Comparison of ENCODE assay signal across 11 cellular contexts in the genomic region with DNA sequence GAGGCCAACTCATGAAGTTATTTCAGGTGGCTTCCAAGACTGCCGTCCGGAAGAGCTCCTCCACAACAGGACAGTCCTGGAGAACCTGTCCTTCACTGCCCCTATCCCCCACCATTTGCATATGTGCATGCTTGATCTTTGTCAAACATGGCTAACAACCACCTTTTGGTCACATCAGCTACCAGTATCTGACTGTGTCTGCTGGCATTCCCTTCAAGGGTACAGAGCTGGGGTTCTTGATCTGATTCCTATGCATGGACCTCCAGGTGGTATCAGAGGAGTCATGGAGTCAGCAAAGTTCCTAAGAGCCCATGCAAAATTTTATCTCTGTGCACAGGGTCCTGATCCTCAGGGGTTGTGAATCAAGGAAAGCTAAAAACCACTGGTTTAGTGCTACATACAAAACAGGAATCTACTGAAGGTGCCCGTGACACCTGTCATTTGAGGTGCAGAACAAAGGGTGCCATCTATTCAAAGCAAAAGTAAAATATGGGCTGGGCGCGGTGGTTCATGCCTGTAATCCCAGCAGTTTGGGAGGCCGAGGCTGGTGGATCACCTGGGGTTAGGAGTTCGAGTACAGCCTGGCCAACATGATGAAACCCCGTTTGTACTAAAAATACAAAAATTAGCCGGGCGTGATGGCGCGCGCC. TPM values are rescaled to one million over a fixed set of nuclear protein-coding genes. Genes with fewer than 3 reads are reported as not detected.
DNase-seq lines count a peak whose midpoint lies in the region; ATAC-seq and TF ChIP-seq lines count a peak whose summit lies in the region.
"Had no signal": no experiment of that assay in that cellular context is flagged by ENCODE, and none has a peak within 500 bp of the region (broad histone marks: within the 10 kb centered on the region; RNA-seq: fewer than 3 reads in every experiment).

No MANE protein-coding gene starts in this region.

- H3K23me2 ChIP-seq in H9 (ENCODE audit: insufficient read length, low read depth, low read length, poor library complexity, severe bottlenecking) = peaks cover 5% of the 10 kb centered on the region

- H2BK12ac ChIP-seq in H9 (ENCODE audit: insufficient read length, low read depth, low read length) = no peak overlapping the region

- no peak overlapping the region for H3K18ac ChIP-seq in H9 (ENCODE audit: insufficient read length, low read depth, low read length)

- no peaks in the 10 kb centered on the region for H3K9me3 ChIP-seq in CD4-positive, alpha-beta memory T cell (ENCODE audit: control insufficient read depth in 1 of 2, low read length in 2 of 2)
- H3K9me3 ChIP-seq in H9 (ENCODE audit: control insufficient read depth, low read depth, low read length) (no peaks in the 10 kb centered on the region), mucosa of rectum (ENCODE audit: control insufficient read depth in 2 of 2, low read length in 2 of 2) (no peaks in the 10 kb centered on the region)
- H3K9me3 ChIP-seq: HAP-1, sigmoid colon had no signal

- no peak overlapping the region for H4K91ac ChIP-seq in H9 (ENCODE audit: insufficient read length, low read depth, low read length)

- no peaks in the 10 kb centered on the region for H3K36me3 ChIP-seq in CD4-positive, alpha-beta memory T cell (ENCODE audit: insufficient read depth, low read length)
- no peaks in the 10 kb centered on the region for H3K36me3 ChIP-seq in mucosa of rectum (ENCODE audit: control insufficient read depth in 2 of 2, insufficient read depth in 2 of 2, low read length in 2 of 2)
- H3K36me3 ChIP-seq: HAP-1, sigmoid colon had no signal

- CTCF ChIA-PET in CD4-positive, alpha-beta memory T cell (lab: Charles Lee; ENCODE audit: partially characterized antibody) = interaction anchor here (0.8 to 3.6 kb wide), 8 partner anchors 11 to 148 kb away, joined by 3 to 38 read pairs (median 5); no protein-coding TSS in a partner anchor

- no CpG with 5 or more reads among the region's 13 CpGs for WGBS in H9 (ENCODE audit: extremely low coverage, insufficient read length, low lambda C conversion rate)

- no peaks in the 10 kb centered on the region for H3K27me3 ChIP-seq in CD4-positive, alpha-beta memory T cell (ENCODE audit: insufficient read depth, low read length)
- H3K27me3 ChIP-seq in H9 (ENCODE audit: insufficient read depth, low read length) (no peaks in the 10 kb centered on the region), mucosa of rectum (ENCODE audit: control insufficient read depth in 2 of 2, insufficient read depth in 2 of 2, low read length in 2 of 2) (no peaks in the 10 kb centered on the region)
- H3K27me3 ChIP-seq: sigmoid colon had no signal

- H3T11ph ChIP-seq in H9 (ENCODE audit: low read length) = no peak overlapping the region

- H3K56ac ChIP-seq in H9 (ENCODE audit: insufficient read length, low read depth, low read length) = no peak overlapping the region

- no peak overlapping the region for H3K9ac ChIP-seq in H9 (ENCODE audit: extremely low read depth, insufficient read length, low read length)
- H3K9ac ChIP-seq in mucosa of rectum (ENCODE audit: low read depth in 1 of 2, low read length in 2 of 2) = peak overlapping the region in 1 of 2 donors; percentile 5

- no peak overlapping the region for H3K14ac ChIP-seq in H9 (ENCODE audit: insufficient read depth, low read length)

- peaks cover 56 to 86% (median 71%) of the 10 kb centered on the region in 4 donors for H3K4me1 Mint-ChIP-seq in CD4-positive, alpha-beta memory T cell
- H3K4me1 Mint-ChIP-seq in H9 (peaks cover 30 to 35% of the 10 kb centered on the region in 2 experiments), type B pancreatic cell (ENCODE audit: unreplicated experiment) (peaks cover 45% of the 10 kb centered on the region)
- peaks cover 74% of the 10 kb centered on the region for H3K4me1 Mint-ChIP-seq in activated naive CD8-positive, alpha-beta T cell treated with anti-CD3 and anti-CD28 coated beads for 36 hours

- peaks cover 2% of the 10 kb centered on the region for H4K20me1 ChIP-seq in H9 (ENCODE audit: control insufficient read depth, insufficient read depth, insufficient read length)

- in situ Hi-C loops in GM13977 (cut with MboI; ENCODE audit: low pct_unique_long_range_greater_than_20kb, low sequenced_read_pairs, unreplicated experiment) = no loop called here

- peak overlapping the region; percentile 15 for H3K4me2 ChIP-seq in H9 (ENCODE audit: insufficient read depth, insufficient read length, low read length)

- H2BK120ac ChIP-seq in H9 (ENCODE audit: low read depth, low read length, poor library complexity, severe bottlenecking) = no peak overlapping the region

- POLR2A ChIA-PET in CD4-positive, alpha-beta memory T cell (lab: Charles Lee; ENCODE audit: partially characterized antibody) = interaction anchor here (0.8 to 2.7 kb wide), 10 partner anchors 9 to 129 kb away, joined by 3 to 17 read pairs (median 6); a partner anchor contains a TSS

- H2AFZ ChIP-seq in H9 (ENCODE audit: low read length) = no peak overlapping the region

- TF ChIP-seq CTCF in H9 (conservative IDR thresholded peaks at IDR 0.05) (no peak), type B pancreatic cell (conservative IDR thresholded peaks at IDR 0.05) (no peak), GM13977 (IDR thresholded peaks at IDR 0.05; ENCODE audit: extremely low read depth, insufficient read depth, missing control alignments) (no peak)

- peaks cover 0 to 23% of the 10 kb centered on the region in 2 donors for H3K36me3 Mint-ChIP-seq in CD4-positive, alpha-beta memory T cell
- H3K36me3 Mint-ChIP-seq in H9 (ENCODE audit: insufficient read depth in 1 of 3, low read depth in 3 of 3) (peaks cover 2 to 6% (median 5%) of the 10 kb centered on the region in 3 experiments; a peak in 4 of 7 replicates), type B pancreatic cell (no peaks in the 10 kb centered on the region)
- H3K36me3 Mint-ChIP-seq in activated naive CD8-positive, alpha-beta T cell treated with anti-CD3 and anti-CD28 coated beads for 36 hours = peaks cover 43% of the 10 kb centered on the region

- no peak overlapping the region for H3K23ac ChIP-seq in H9 (ENCODE audit: insufficient read length, low read depth, low read length)

- no peak overlapping the region for H4K5ac ChIP-seq in H9 (ENCODE audit: insufficient read length, low read depth, low read length)

- H3K4ac ChIP-seq in H9 (ENCODE audit: low read depth, low read length) = no peak overlapping the region

- H3K27ac Mint-ChIP-seq in CD4-positive, alpha-beta memory T cell = peak overlapping the region; percentile 87 to 96 (median 92)
- no peak overlapping the region; a peak in 1 of 7 replicates for H3K27ac Mint-ChIP-seq in H9
- H3K27ac Mint-ChIP-seq in activated naive CD8-positive, alpha-beta T cell treated with anti-CD3 and anti-CD28 coated beads for 36 hours = peak overlapping the region; percentile 97
- no peak overlapping the region for H3K27ac Mint-ChIP-seq in type B pancreatic cell

- no peak overlapping the region for H4K8ac ChIP-seq in H9 (replicated peaks; ENCODE audit: insufficient read length, low read depth, low read length)

- H2BK15ac ChIP-seq in H9 (ENCODE audit: low read depth, low read length) = no peak overlapping the region

- peaks cover 83% of the 10 kb centered on the region for H3K4me1 ChIP-seq in CD4-positive, alpha-beta memory T cell (ENCODE audit: insufficient read depth, low read length)
- H3K4me1 ChIP-seq in H9 (ENCODE audit: insufficient read depth, low read length) (peaks cover 6% of the 10 kb centered on the region; the same call in 1 of the 2 replicates), mucosa of rectum (ENCODE audit: control insufficient read depth in 2 of 2, insufficient read depth in 2 of 2, low read length in 2 of 2) (peaks cover 44 to 60% of the 10 kb centered on the region in 2 donors)

- no peak overlapping the region for H2BK20ac ChIP-seq in H9 (ENCODE audit: low read depth, low read length, poor library complexity, severe bottlenecking)

- intact Hi-C loops in CD4-positive, alpha-beta memory T cell (cut with micrococcal nuclease) = loop anchor here (2.0 kb wide), 1 partner anchor 17 kb away; no protein-coding TSS in a partner anchor

- peaks cover 18% of the 10 kb centered on the region; the same call in 1 of the 2 replicates for H3K79me2 ChIP-seq in H9 (ENCODE audit: insufficient read depth, low read length)

- H3K27ac ChIP-seq in CD4-positive, alpha-beta memory T cell (ENCODE audit: low read depth, low read length) = peak overlapping the region; percentile 66
- no peak overlapping the region for H3K27ac ChIP-seq in H9 (ENCODE audit: insufficient read length, low read depth, low read length)
- peak overlapping the region; percentile 95 to 99 for H3K27ac ChIP-seq in mucosa of rectum (ENCODE audit: low read depth in 2 of 2, low read length in 2 of 2)

- ATAC-seq in GM21576 (IDR thresholded peaks at IDR 0.05; ENCODE audit: unreplicated experiment) = no peak

- no peaks in the 10 kb centered on the region for H3K27me3 Mint-ChIP-seq in CD4-positive, alpha-beta memory T cell
- H3K27me3 Mint-ChIP-seq in H9 (ENCODE audit: low read depth) = no peaks in the 10 kb centered on the region
- no peaks in the 10 kb centered on the region for H3K27me3 Mint-ChIP-seq in activated naive CD8-positive, alpha-beta T cell treated with anti-CD3 and anti-CD28 coated beads for 36 hours
- no peaks in the 10 kb centered on the region for H3K27me3 Mint-ChIP-seq in type B pancreatic cell

- peak in 2 of 5 donors; percentile 17 to 40 for DNase-seq in CD4-positive, alpha-beta memory T cell
- DNase-seq in H9 (no peak), type B pancreatic cell (ENCODE audit: extremely low spot score, unreplicated experiment) (no peak), NCI-H510A treated with DMSO at 0.1 percent for 48 hours (lab: John Stamatoyannopoulos, UW) (no peak), GM13977 (ENCODE audit: low spot score) (no peak)
- no peak for DNase-seq in activated naive CD8-positive, alpha-beta T cell treated with anti-CD3 and anti-CD28 coated beads for 36 hours
- DNase-seq: DMS79, sigmoid colon had no signal

- H3K4me3 Mint-ChIP-seq in CD4-positive, alpha-beta memory T cell = peak overlapping the region; percentile 65 to 97 (median 78)
- peak overlapping the region in 1 of 2 experiments; percentile 26; a peak in 1 of 5 replicates for H3K4me3 Mint-ChIP-seq in H9
- H3K4me3 Mint-ChIP-seq in activated naive CD8-positive, alpha-beta T cell treated with anti-CD3 and anti-CD28 coated beads for 36 hours = peak overlapping the region; percentile 97
- H3K4me3 Mint-ChIP-seq in type B pancreatic cell = no peak overlapping the region

- H3K79me1 ChIP-seq in H9 (ENCODE audit: insufficient read depth, low read depth, low read length, poor library complexity, severe bottlenecking) = peaks cover 3% of the 10 kb centered on the region

- H2AK5ac ChIP-seq in H9 (ENCODE audit: insufficient read length, low read length) = no peak overlapping the region

- H3K4me3 ChIP-seq in CD4-positive, alpha-beta memory T cell (ENCODE audit: low read length in 2 of 2) = peak overlapping the region in 1 of 2 donors; percentile 4
- H3K4me3 ChIP-seq in mucosa of rectum (ENCODE audit: low read length in 2 of 2) = peak overlapping the region in 1 of 2 donors; percentile 38
- H3K4me3 ChIP-seq: HAP-1, sigmoid colon had no signal

- H3K9me3 Mint-ChIP-seq in CD4-positive, alpha-beta memory T cell = no peaks in the 10 kb centered on the region
- H3K9me3 Mint-ChIP-seq in H9 = no peaks in the 10 kb centered on the region
- no peaks in the 10 kb centered on the region for H3K9me3 Mint-ChIP-seq in activated naive CD8-positive, alpha-beta T cell treated with anti-CD3 and anti-CD28 coated beads for 36 hours
- no peaks in the 10 kb centered on the region for H3K9me3 Mint-ChIP-seq in type B pancreatic cell

- no peak overlapping the region for H2BK5ac ChIP-seq in H9 (ENCODE audit: insufficient read length, low read length)

RNA-seq across cellular contexts. Expression of a gene that starts 3.8 kb away (rescaled TPM):
- total RNA-seq in CD4-positive, alpha-beta memory T cell = 10 to 100 TPM; 32.6 to 35.6 TPM
- 10 to 100 TPM in 1 of 2 donors, 1 to 10 TPM in 1; 4.7 to 12.6 TPM for polyA plus RNA-seq in CD4-positive, alpha-beta memory T cell
- 15.7 and 15.8 TPM in 2 replicates for total RNA-seq in H9 (2021)
- 10 to 100 TPM; 46.2 to 48.3 TPM for total RNA-seq in activated naive CD8-positive, alpha-beta T cell treated with anti-CD3 and anti-CD28 coated beads for 36 hours
- 14.5 and 14.8 TPM in 2 replicates for total RNA-seq in type B pancreatic cell (ENCODE audit: low replicate concordance)

RNA-seq across cellular contexts. Expression of a gene that starts 34.6 kb away (rescaled TPM):
- 1 to 10 TPM; 5.8 to 7.7 TPM for total RNA-seq in CD4-positive, alpha-beta memory T cell
- 1 to 10 TPM; 5.9 to 6.1 TPM for polyA plus RNA-seq in CD4-positive, alpha-beta memory T cell
- 10.9 and 11.1 TPM in 2 replicates for total RNA-seq in H9 (2021)
- total RNA-seq in activated naive CD8-positive, alpha-beta T cell treated with anti-CD3 and anti-CD28 coated beads for 36 hours = 10 to 100 TPM; 11.0 to 13.6 TPM
- 33.4 and 63.9 TPM in 2 replicates for total RNA-seq in type B pancreatic cell (ENCODE audit: low replicate concordance)

Comparison
In these comparisons a context has a peak if more than half of its experiments do, and no peak if none do; other contexts are left out.
1. H3K27ac Mint-ChIP-seq: peak in CD4-positive, alpha-beta memory T cell (7 of 7) and activated naive CD8-positive, alpha-beta T cell treated with anti-CD3 and anti-CD28 coated beads for 36 hours (single experiment); none in H9 (0 of 3) and type B pancreatic cell (single experiment).